Comparison of ENCODE assay signal across 24 cellular contexts in the genomic region with DNA sequence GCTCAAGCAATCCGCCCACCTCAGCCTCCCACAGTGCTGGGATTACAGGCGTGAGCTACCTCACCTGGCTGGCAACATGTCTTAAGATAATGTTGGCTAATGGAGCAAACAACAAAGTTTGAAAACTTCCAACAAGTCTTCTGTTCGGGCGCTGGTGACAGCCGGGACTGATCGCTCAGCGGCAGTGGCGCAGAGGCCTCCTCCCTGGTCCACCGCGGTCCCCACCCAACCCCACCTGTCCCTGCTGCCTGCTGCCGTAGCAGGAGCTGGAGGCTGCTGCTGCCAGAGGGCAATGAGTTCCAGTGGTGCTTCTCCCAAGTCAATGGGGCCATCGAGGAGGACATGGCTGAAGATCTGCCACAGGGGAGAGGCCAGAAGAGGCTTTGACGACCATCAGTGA. TPM values are rescaled to one million over a fixed set of nuclear protein-coding genes. Genes with fewer than 3 reads are reported as not detected.
"Had no signal": no experiment of that assay in that cellular context is flagged by ENCODE, and none has a peak within 500 bp of the region (broad histone marks: within the 10 kb centered on the region; RNA-seq: fewer than 3 reads in every experiment).

No MANE protein-coding gene starts in this region.

- H3K4me1 ChIP-seq: left lung, left ventricle myocardium inferior had no signal

- H3K9me3 ChIP-seq: left lung, left ventricle myocardium inferior, lower lobe of right lung, mucosa of descending colon had no signal

- ATAC-seq: left cardiac atrium, left colon, left lobe of liver, left lung, left ventricle myocardium superior, lower lobe of right lung, mucosa of descending colon had no signal

- H3K4me2 ChIP-seq: hepatocyte had no signal

- H3K4me3 ChIP-seq: hepatocyte, left lung, left ventricle myocardium inferior, lower lobe of right lung, lung, mucosa of descending colon had no signal

- H2AFZ ChIP-seq: hepatocyte had no signal

- H3K36me3 ChIP-seq: left lung, left ventricle myocardium inferior, lower lobe of right lung had no signal

- H3K27ac ChIP-seq: hepatocyte, left lung, left ventricle myocardium inferior, lower lobe of right lung had no signal

- H3K27me3 ChIP-seq: hepatocyte, left lung had no signal

- DNase-seq: hippocampal formation, hypothalamus, immature natural killer cell, islet precursor cell, kidney, kidney glomerular epithelial cell, left cardiac atrium, left colon, left lung, left ventricle myocardium inferior, left ventricle myocardium superior, lower lobe of right lung, mammary epithelial cell, mesenchymal stem cell, mesendoderm, midbrain, mucosa of descending colon, naive B cell had no signal

RNA-seq across cellular contexts. Expression of gene DLEC1, which starts 12.1 kb away (rescaled TPM):
- total RNA-seq: lung microvascular endothelial cell, myocyte had no signal
- polyA plus RNA-seq: keratinocyte, mammary epithelial cell had no signal
